ENCODE assay signal across 26 cellular contexts in the genomic region with DNA sequence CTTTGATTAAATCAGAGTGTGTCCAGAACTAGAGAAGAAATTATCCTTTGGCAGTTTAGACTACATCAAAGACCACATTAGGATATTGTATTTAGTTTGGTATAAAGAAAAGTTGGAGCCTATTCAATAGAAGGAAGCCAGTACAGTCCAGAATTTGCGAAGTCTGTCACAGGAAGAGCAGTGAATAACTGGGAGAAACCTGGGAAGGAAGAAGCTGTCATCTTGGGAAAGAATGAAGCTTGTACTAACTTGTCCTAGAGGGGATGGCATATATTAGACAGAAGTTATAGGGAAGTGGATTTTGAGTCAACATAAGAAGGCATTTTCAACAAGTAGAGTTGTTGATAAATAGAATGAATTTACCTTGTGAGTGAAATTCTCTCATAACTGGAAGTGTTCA.
"Had no signal": no experiment of that assay in that cellular context is flagged by ENCODE, and none has a peak within 500 bp of the region (broad histone marks: within the 10 kb centered on the region; RNA-seq: fewer than 3 reads in every experiment).

No MANE protein-coding gene starts in this region.

- H3K9me3 ChIP-seq: MG63 had no signal

- DNase-seq: activated B cell treated with CpG ODN at 0.5 μM for 24 hours; activated CD4-positive, alpha-beta memory T cell treated with anti-CD3 and anti-CD28 coated beads for 36 hours; activated CD4-positive, alpha-beta T cell treated with anti-CD3 and anti-CD28 coated beads for 1 hour; activated CD4-positive, alpha-beta T cell treated with anti-CD3 and anti-CD28 coated beads, Interleukin-2, amount 10 ng/mL, durations not matched to agents 24 days and 14 days; activated CD8-positive, alpha-beta memory T cell treated with anti-CD3 and anti-CD28 coated beads for 24 hours; activated effector memory CD4-positive, alpha-beta T cell treated with anti-CD3 and anti-CD28 coated beads, Interleukin-2, amount 50 U/mL, for 16 hours; activated naive CD4-positive, alpha-beta T cell treated with anti-CD3 and anti-CD28 coated beads for 36 hours; activated T-cell treated with anti-CD3 and anti-CD28 coated beads, Interleukin-2, amount 50 U/mL, for 4 hours; central memory CD4-positive, alpha-beta T cell; MG63; MV-4-11; NCI-H1092 treated with DMSO at 0.1 percent for 48 hours; NCI-H1417 treated with DMSO at 0.1 percent for 48 hours; NCI-H1694; NCI-H2029; NCI-H2107; NCI-H2171 treated with DMSO at 0.1 percent for 48 hours; NCI-H345; NCI-H510A; NCI-H526 treated with DMSO at 0.1 percent for 48 hours; NCI-H82; RPMI8226; SHP77 had no signal

- H3K27me3 ChIP-seq: MG63, SJSA1 had no signal

- H3K27ac ChIP-seq: KMS-11, SJSA1 had no signal

- H3K4me3 ChIP-seq: MG63, SJSA1 had no signal

- ATAC-seq: activated T-cell treated with anti-CD3 and anti-CD28 coated beads, Interleukin-2, amount 50 U/mL, for 4 hours; Panc1 had no signal

- H3K36me3 ChIP-seq: MG63, SJSA1 had no signal

- H3K9ac ChIP-seq: KMS-11 had no signal
